Comparison of ENCODE assay signal across 12 cellular contexts in the genomic region with DNA sequence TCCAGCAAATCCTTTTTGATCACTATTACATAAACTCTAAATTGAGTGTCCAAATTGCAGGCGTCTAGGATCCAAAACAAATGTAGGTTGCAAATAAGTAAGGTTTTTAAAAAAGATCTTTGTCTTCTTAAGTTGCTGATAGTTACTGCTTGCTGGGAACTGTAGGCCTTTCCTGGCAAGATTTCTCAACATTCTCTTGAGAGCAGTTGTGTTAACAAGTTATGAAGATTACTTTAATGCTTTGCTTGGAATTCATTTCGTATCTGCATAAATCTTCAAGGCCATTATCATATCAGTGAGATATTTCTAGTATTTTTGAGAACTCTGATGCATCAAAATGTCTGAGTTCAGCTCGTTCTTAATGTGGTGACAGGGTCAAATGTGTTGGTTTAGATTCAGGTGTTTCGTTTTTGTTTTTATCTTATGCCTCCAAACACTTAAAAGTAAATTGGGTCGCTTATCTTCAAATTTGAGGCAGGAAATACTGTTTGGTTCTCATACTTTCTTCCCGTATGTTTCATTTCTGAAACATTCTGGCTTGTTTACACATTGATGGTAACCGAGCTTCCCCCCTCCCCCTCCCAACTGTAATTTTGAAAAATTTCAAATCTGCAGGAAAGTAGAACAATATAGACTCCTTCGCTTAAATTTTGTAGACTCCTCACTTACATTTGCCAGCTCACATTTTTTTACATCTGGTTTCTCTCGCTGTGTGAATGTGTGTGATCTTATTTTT.
DNase-seq lines count a peak whose midpoint lies in the region; ATAC-seq and TF ChIP-seq lines count a peak whose summit lies in the region.
"Had no signal": no experiment of that assay in that cellular context is flagged by ENCODE, and none has a peak within 500 bp of the region (broad histone marks: within the 10 kb centered on the region; RNA-seq: fewer than 3 reads in every experiment).

No MANE protein-coding gene starts in this region.

- no peak overlapping the region for H3K4me3 ChIP-seq in left ventricle myocardium inferior
- H3K4me3 ChIP-seq in tibial artery = no peak overlapping the region
- H3K4me3 ChIP-seq in ovary = no peak overlapping the region
- H3K4me3 ChIP-seq: coronary artery had no signal

- WGBS in ovary, 3 donors = 13 to 22% (median 20%) methylated on average over 9 of the region's 9 CpGs

- H3K27ac ChIP-seq in KOPT-K1 (ENCODE audit: low read depth, low read length, poor library complexity, severe bottlenecking) (peak overlapping the region; percentile 93), left ventricle myocardium inferior (replicated peaks) (peak overlapping the region; percentile 57), tibial artery (no peak overlapping the region), ovary (no peak overlapping the region)
- H3K27ac ChIP-seq: coronary artery, RWPE1 had no signal

- H3K27ac Mint-ChIP-seq in activated T-helper 17 cell treated with anti-CD3 and anti-CD28 coated beads, Interleukin-2, amount 50 U/mL, for 72 hours = peak overlapping the region; percentile 79
- H3K27ac Mint-ChIP-seq in stimulated activated naive CD8-positive, alpha-beta T cell treated with anti-CD3 and anti-CD28 coated beads, Interleukin-15, amount 100 ng/mL, for 72 hours = peak overlapping the region; percentile 81
- H3K27ac Mint-ChIP-seq: stimulated activated memory B cell treated with anti-CD40 and anti-IgM and Interleukin-4, amounts not matched to agents 10 μg/mL and 1 μg/mL and 100 μg/mL, for 72 hours had no signal

- TF ChIP-seq POLR2A in ovary (IDR thresholded peaks at IDR 0.05) = no peak

- TF ChIP-seq CTCF in left ventricle myocardium inferior (IDR thresholded peaks at IDR 0.05; ENCODE audit: borderline replicate concordance) = no peak
- no peak for TF ChIP-seq CTCF in tibial artery (IDR thresholded peaks at IDR 0.05)
- no peak for TF ChIP-seq CTCF in ovary (IDR thresholded peaks at IDR 0.05)

- no peak for DNase-seq in left ventricle myocardium inferior
- no peak for DNase-seq in stimulated activated naive CD8-positive, alpha-beta T cell treated with anti-CD3 and anti-CD28 coated beads, Interleukin-15, amount 100 ng/mL, for 72 hours
- no peak for DNase-seq in tibial artery
- DNase-seq in ovary = no peak
- DNase-seq in NCI-H1092 treated with DMSO at 0.1 percent for 48 hours (lab: John Stamatoyannopoulos, UW) = no peak
- DNase-seq: NCI-H1105, NCI-H510A had no signal

- H3K9me3 ChIP-seq in KOPT-K1 (ENCODE audit: insufficient read depth, low read length, poor library complexity, severe bottlenecking) (no peaks in the 10 kb centered on the region), left ventricle myocardium inferior (replicated peaks) (no peaks in the 10 kb centered on the region), tibial artery (no peaks in the 10 kb centered on the region), ovary (no peaks in the 10 kb centered on the region)

- H3K4me1 ChIP-seq in left ventricle myocardium inferior = peaks cover 28% of the 10 kb centered on the region
- peaks cover 0 to 8% (median 5%) of the 10 kb centered on the region in 4 donors for H3K4me1 ChIP-seq in tibial artery
- peaks cover 6% of the 10 kb centered on the region for H3K4me1 ChIP-seq in ovary (ENCODE audit: insufficient read depth)

- H3K36me3 Mint-ChIP-seq in activated T-helper 17 cell treated with anti-CD3 and anti-CD28 coated beads, Interleukin-2, amount 50 U/mL, for 72 hours (ENCODE audit: low read depth) = no peaks in the 10 kb centered on the region

- peak overlapping the region; percentile 78 for H3K4me3 Mint-ChIP-seq in activated T-helper 17 cell treated with anti-CD3 and anti-CD28 coated beads, Interleukin-2, amount 50 U/mL, for 72 hours
- H3K4me3 Mint-ChIP-seq in stimulated activated naive CD8-positive, alpha-beta T cell treated with anti-CD3 and anti-CD28 coated beads, Interleukin-15, amount 100 ng/mL, for 72 hours = peak overlapping the region; percentile 60 to 62
- H3K4me3 Mint-ChIP-seq: stimulated activated memory B cell treated with anti-CD40 and anti-IgM and Interleukin-4, amounts not matched to agents 10 μg/mL and 1 μg/mL and 100 μg/mL, for 72 hours had no signal

- peak; percentile 45 for ATAC-seq in activated T-helper 17 cell treated with anti-CD3 and anti-CD28 coated beads, Interleukin-2, amount 50 U/mL, for 72 hours (replicated peaks)
- peak; percentile 45 for ATAC-seq in stimulated activated naive CD8-positive, alpha-beta T cell treated with anti-CD3 and anti-CD28 coated beads, Interleukin-15, amount 100 ng/mL, for 72 hours
- ATAC-seq: stimulated activated memory B cell treated with anti-CD40 and anti-IgM and Interleukin-4, amounts not matched to agents 10 μg/mL and 1 μg/mL and 100 μg/mL, for 72 hours had no signal

- peaks cover 39% of the 10 kb centered on the region for H3K4me1 Mint-ChIP-seq in activated T-helper 17 cell treated with anti-CD3 and anti-CD28 coated beads, Interleukin-2, amount 50 U/mL, for 72 hours
- peaks cover 56% of the 10 kb centered on the region for H3K4me1 Mint-ChIP-seq in stimulated activated naive CD8-positive, alpha-beta T cell treated with anti-CD3 and anti-CD28 coated beads, Interleukin-15, amount 100 ng/mL, for 72 hours
- H3K4me1 Mint-ChIP-seq: stimulated activated memory B cell treated with anti-CD40 and anti-IgM and Interleukin-4, amounts not matched to agents 10 μg/mL and 1 μg/mL and 100 μg/mL, for 72 hours had no signal

- H3K27me3 Mint-ChIP-seq in activated T-helper 17 cell treated with anti-CD3 and anti-CD28 coated beads, Interleukin-2, amount 50 U/mL, for 72 hours = no peaks in the 10 kb centered on the region
- no peaks in the 10 kb centered on the region for H3K27me3 Mint-ChIP-seq in stimulated activated naive CD8-positive, alpha-beta T cell treated with anti-CD3 and anti-CD28 coated beads, Interleukin-15, amount 100 ng/mL, for 72 hours

- intact Hi-C loops in left ventricle myocardium inferior (cut with micrococcal nuclease) (no loop called here), tibial artery (cut with DNase I; ENCODE audit: low total_unique reads) (no loop called here), ovary (cut with DNase I) (no loop called here)

- no peak for TF ChIP-seq EP300 in ovary (IDR thresholded peaks at IDR 0.05)

- H3K9me3 Mint-ChIP-seq in activated T-helper 17 cell treated with anti-CD3 and anti-CD28 coated beads, Interleukin-2, amount 50 U/mL, for 72 hours = peaks cover 4% of the 10 kb centered on the region
- peaks cover 0 to 5% of the 10 kb centered on the region in 2 donors for H3K9me3 Mint-ChIP-seq in stimulated activated naive CD8-positive, alpha-beta T cell treated with anti-CD3 and anti-CD28 coated beads, Interleukin-15, amount 100 ng/mL, for 72 hours
- H3K9me3 Mint-ChIP-seq: stimulated activated memory B cell treated with anti-CD40 and anti-IgM and Interleukin-4, amounts not matched to agents 10 μg/mL and 1 μg/mL and 100 μg/mL, for 72 hours had no signal

- H3K27me3 ChIP-seq in left ventricle myocardium inferior (ENCODE audit: low read depth) (no peaks in the 10 kb centered on the region), tibial artery (no peaks in the 10 kb centered on the region), ovary (no peaks in the 10 kb centered on the region)

- H3K36me3 ChIP-seq in KOPT-K1 (ENCODE audit: insufficient read depth, low read length) (no peaks in the 10 kb centered on the region), left ventricle myocardium inferior (no peaks in the 10 kb centered on the region), tibial artery (no peaks in the 10 kb centered on the region), ovary (no peaks in the 10 kb centered on the region)

Comparison
In these comparisons a context has a peak if more than half of its experiments do, and no peak if none do; other contexts are left out.
1. H3K27ac ChIP-seq: peak in KOPT-K1 (single experiment) and left ventricle myocardium inferior (single experiment); none in tibial artery (0 of 2) and ovary (0 of 2).